Comparison of ENCODE assay signal across 18 cellular contexts in the genomic region with DNA sequence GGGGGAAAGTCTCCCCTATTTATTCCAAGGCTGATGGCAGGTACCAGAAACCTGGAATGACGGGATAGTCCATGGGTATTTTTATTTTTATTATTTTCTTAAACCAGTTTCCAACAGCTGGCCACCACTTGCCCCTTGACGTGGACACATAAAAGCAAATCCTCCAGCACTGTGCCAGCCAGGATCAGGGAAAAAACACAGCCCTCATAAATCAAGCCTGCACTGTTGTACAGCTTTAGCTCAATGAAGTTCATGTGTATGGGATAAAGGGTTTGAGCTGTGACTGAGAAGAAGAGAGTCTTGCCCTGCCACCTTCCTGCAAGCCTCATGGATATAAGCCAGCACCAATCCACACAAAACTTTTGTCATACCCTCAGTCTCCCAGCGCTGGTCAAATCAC.
DNase-seq lines count a peak whose midpoint lies in the region; ATAC-seq, FAIRE-seq and TF ChIP-seq lines count a peak whose summit lies in the region.
"Had no signal": no experiment of that assay in that cellular context is flagged by ENCODE, and none has a peak within 500 bp of the region (broad histone marks: within the 10 kb centered on the region; RNA-seq: fewer than 3 reads in every experiment).

No MANE protein-coding gene starts in this region.

- H3K27me3 ChIP-seq in GM23338 (ENCODE audit: insufficient read depth) (no peaks in the 10 kb centered on the region), psoas muscle (ENCODE audit: insufficient read depth in 3 of 3, low read length in 2 of 3) (no peaks in the 10 kb centered on the region)
- H3K27me3 ChIP-seq: BLaER1 had no signal

- H3K36me3 Mint-ChIP-seq in GM23338 (ENCODE audit: low read depth), result no peaks in the 10 kb centered on the region
- H3K36me3 Mint-ChIP-seq: CD4-positive, CD25-positive, alpha-beta regulatory T cell; CD8-positive, alpha-beta T cell had no signal

- no peak overlapping the region for H3K4me2 ChIP-seq in GM23338
- H3K4me2 ChIP-seq: BLaER1 had no signal

- no peak overlapping the region for H3K27ac ChIP-seq in GM23338 (ENCODE audit: low read depth)
- H3K27ac ChIP-seq in VCaP, result peak overlapping the region; percentile 64
- no peak overlapping the region for H3K27ac ChIP-seq in psoas muscle
- H3K27ac ChIP-seq in caudate nucleus (ENCODE audit: low read depth, low read length), result no peak overlapping the region
- H3K27ac ChIP-seq: BLaER1 had no signal

- no peak overlapping the region for H2AFZ ChIP-seq in GM23338

- H3K4me1 Mint-ChIP-seq in GM23338, result peaks cover 38% of the 10 kb centered on the region
- H3K4me1 Mint-ChIP-seq: B cell; CD4-positive, CD25-positive, alpha-beta regulatory T cell had no signal

- TF ChIP-seq CTCF in GM23338 (conservative IDR thresholded peaks at IDR 0.05; ENCODE audit: low read depth in 2 of 2) (no peak), VCaP (conservative IDR thresholded peaks at IDR 0.05) (no peak), psoas muscle (IDR thresholded peaks at IDR 0.05) (no peak)

- FAIRE-seq in urothelium cell line (lab: Jason Lieb, UNC), result no peak
- FAIRE-seq: A204.1, G401.6, GM12892 had no signal

- H3K4me3 Mint-ChIP-seq in GM23338, result no peak overlapping the region
- H3K4me3 Mint-ChIP-seq: B cell; CD4-positive, CD25-positive, alpha-beta regulatory T cell; CD8-positive, alpha-beta T cell; H9 had no signal

- no peaks in the 10 kb centered on the region for H3F3A ChIP-seq in GM23338 (replicated peaks; ENCODE audit: low read depth)

- H3K9me2 ChIP-seq in GM23338 (ENCODE audit: insufficient read depth), result no peaks in the 10 kb centered on the region

- peaks cover 2% of the 10 kb centered on the region for H3K27me3 Mint-ChIP-seq in GM23338 (ENCODE audit: insufficient read depth, low read depth, poor library complexity)
- H3K27me3 Mint-ChIP-seq: CD4-positive, CD25-positive, alpha-beta regulatory T cell had no signal

- no peaks in the 10 kb centered on the region for H3K79me2 ChIP-seq in GM23338 (replicated peaks; ENCODE audit: insufficient read depth)

- H3K4me1 ChIP-seq in GM23338 (ENCODE audit: insufficient read depth), result peaks cover 33% of the 10 kb centered on the region
- H3K4me1 ChIP-seq in psoas muscle, result no peaks in the 10 kb centered on the region
- H3K4me1 ChIP-seq: BLaER1, Caco-2 had no signal

- 36 to 56% (median 48%) methylated on average over 3 of the region's 3 CpGs for WGBS in psoas muscle, 3 donors

- H3K27ac Mint-ChIP-seq in GM23338, result peak overlapping the region; percentile 20; the same call in 1 of the 2 replicates
- H3K27ac Mint-ChIP-seq: B cell; CD4-positive, CD25-positive, alpha-beta regulatory T cell; CD8-positive, alpha-beta T cell had no signal

- H3K36me3 ChIP-seq in GM23338 (ENCODE audit: insufficient read depth) (no peaks in the 10 kb centered on the region), psoas muscle (ENCODE audit: insufficient read depth in 1 of 2, low read depth in 1 of 2) (no peaks in the 10 kb centered on the region)
- H3K36me3 ChIP-seq: BLaER1 had no signal

- ATAC-seq in GM23338 (no peak), psoas muscle (no peak)
- ATAC-seq: CD8-positive, alpha-beta T cell; HCT116 had no signal

- no peaks in the 10 kb centered on the region for H3K9me3 ChIP-seq in psoas muscle
- H3K9me3 ChIP-seq: BLaER1, Caco-2 had no signal

- DNase-seq in GM23338 (ENCODE audit: low spot score), result no peak
- peak; percentile 59 for DNase-seq in left kidney (ENCODE audit: low read depth, low spot score)
- no peak for DNase-seq in psoas muscle
- DNase-seq in urothelium cell line (ENCODE audit: low spot score), result no peak
- DNase-seq in caudate nucleus (lab: John Stamatoyannopoulos, UW), result no peak
- DNase-seq: Caco-2; CD4-positive, CD25-positive, alpha-beta regulatory T cell; CD8-positive, alpha-beta T cell; DMS153; DND-41; H9 had no signal

- H3K4me3 ChIP-seq in GM23338, result no peak overlapping the region
- no peak overlapping the region for H3K4me3 ChIP-seq in psoas muscle
- H3K4me3 ChIP-seq: BLaER1 had no signal

- no peaks in the 10 kb centered on the region for H3K9me3 Mint-ChIP-seq in GM23338
- H3K9me3 Mint-ChIP-seq: H9 had no signal

- H4K20me1 ChIP-seq in GM23338 (replicated peaks; ENCODE audit: insufficient read depth), result no peaks in the 10 kb centered on the region
- H4K20me1 ChIP-seq: BLaER1 had no signal

- intact Hi-C loops in psoas muscle (cut with DNase I), result no loop called here

TF ChIP-seq in GM23338, 12 proteins besides CTCF, POLR2A, EP300 and RAD21 (continues in another document):
- TF ChIP-seq, protein P1, sequence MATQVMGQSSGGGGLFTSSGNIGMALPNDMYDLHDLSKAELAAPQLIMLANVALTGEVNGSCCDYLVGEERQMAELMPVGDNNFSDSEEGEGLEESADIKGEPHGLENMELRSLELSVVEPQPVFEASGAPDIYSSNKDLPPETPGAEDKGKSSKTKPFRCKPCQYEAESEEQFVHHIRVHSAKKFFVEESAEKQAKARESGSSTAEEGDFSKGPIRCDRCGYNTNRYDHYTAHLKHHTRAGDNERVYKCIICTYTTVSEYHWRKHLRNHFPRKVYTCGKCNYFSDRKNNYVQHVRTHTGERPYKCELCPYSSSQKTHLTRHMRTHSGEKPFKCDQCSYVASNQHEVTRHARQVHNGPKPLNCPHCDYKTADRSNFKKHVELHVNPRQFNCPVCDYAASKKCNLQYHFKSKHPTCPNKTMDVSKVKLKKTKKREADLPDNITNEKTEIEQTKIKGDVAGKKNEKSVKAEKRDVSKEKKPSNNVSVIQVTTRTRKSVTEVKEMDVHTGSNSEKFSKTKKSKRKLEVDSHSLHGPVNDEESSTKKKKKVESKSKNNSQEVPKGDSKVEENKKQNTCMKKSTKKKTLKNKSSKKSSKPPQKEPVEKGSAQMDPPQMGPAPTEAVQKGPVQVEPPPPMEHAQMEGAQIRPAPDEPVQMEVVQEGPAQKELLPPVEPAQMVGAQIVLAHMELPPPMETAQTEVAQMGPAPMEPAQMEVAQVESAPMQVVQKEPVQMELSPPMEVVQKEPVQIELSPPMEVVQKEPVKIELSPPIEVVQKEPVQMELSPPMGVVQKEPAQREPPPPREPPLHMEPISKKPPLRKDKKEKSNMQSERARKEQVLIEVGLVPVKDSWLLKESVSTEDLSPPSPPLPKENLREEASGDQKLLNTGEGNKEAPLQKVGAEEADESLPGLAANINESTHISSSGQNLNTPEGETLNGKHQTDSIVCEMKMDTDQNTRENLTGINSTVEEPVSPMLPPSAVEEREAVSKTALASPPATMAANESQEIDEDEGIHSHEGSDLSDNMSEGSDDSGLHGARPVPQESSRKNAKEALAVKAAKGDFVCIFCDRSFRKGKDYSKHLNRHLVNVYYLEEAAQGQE (IDR thresholded peaks at IDR 0.05; ENCODE audit: unreplicated experiment), result no peak
- TF ChIP-seq STAT1 (IDR thresholded peaks at IDR 0.05; ENCODE audit: unreplicated experiment) (no peak), EZH2 (IDR thresholded peaks at IDR 0.05; ENCODE audit: low read depth, unreplicated experiment) (no peak), JUNB (IDR thresholded peaks at IDR 0.05; ENCODE audit: unreplicated experiment) (no peak), POLR2AphosphoS5 (IDR thresholded peaks at IDR 0.05; ENCODE audit: low read depth) (no peak), EZH2phosphoT487 (IDR thresholded peaks at IDR 0.05; ENCODE audit: unreplicated experiment) (no peak), ZNF114 (CRISPR knock-in tag; IDR thresholded peaks at IDR 0.05) (no peak), NANOG (IDR thresholded peaks at IDR 0.05; ENCODE audit: borderline replicate concordance) (no peak), CREB1 (CRISPR knock-in tag; IDR thresholded peaks at IDR 0.05; ENCODE audit: low read depth) (no peak), ZNF331 (CRISPR knock-in tag; IDR thresholded peaks at IDR 0.05; ENCODE audit: low read depth) (no peak)
